Comparison of ENCODE assay signal across 23 cellular contexts in genomic region chr2:128368437-128369125, GRCh38. TPM values are rescaled to one million over a fixed set of nuclear protein-coding genes. Genes with fewer than 3 reads are reported as not detected.
A peak's percentile ranks its signal among the peaks of the same experiment; 100 is the strongest.
DNase-seq lines count a peak whose midpoint lies in the region; ATAC-seq and TF ChIP-seq lines count a peak whose summit lies in the region.
"Had no signal": no experiment of that assay in that cellular context is flagged by ENCODE, and none has a peak within 500 bp of the region (broad histone marks: within the 10 kb centered on the region; RNA-seq: fewer than 3 reads in every experiment).

No MANE protein-coding gene starts in this region.

- no peak overlapping the region for H2AFZ ChIP-seq in MM.1S (ENCODE audit: low read length)

- peaks cover 69% of the 10 kb centered on the region for H3K27me3 Mint-ChIP-seq in neural crest cell (ENCODE audit: low read depth)
- H3K27me3 Mint-ChIP-seq: activated B cell treated with CpG ODN at 0.5 μM for 24 hours had no signal

- H3K9me3 Mint-ChIP-seq in neural crest cell = no peaks in the 10 kb centered on the region
- H3K9me3 Mint-ChIP-seq: activated B cell treated with CpG ODN at 0.5 μM for 24 hours; activated CD8-positive, alpha-beta T cell treated with anti-CD3 and anti-CD28 coated beads for 36 hours; stimulated activated naive CD8-positive, alpha-beta T cell treated with anti-CD3 and anti-CD28 coated beads, Interleukin-15, amount 100 ng/mL, for 72 hours had no signal

- H3K4me3 ChIP-seq in ectodermal cell (ENCODE audit: insufficient read depth, low read depth, low read length) = no peak overlapping the region
- no peak overlapping the region for H3K4me3 ChIP-seq in upper lobe of right lung
- H3K4me3 ChIP-seq in MM.1S (ENCODE audit: low read length) = no peak overlapping the region
- H3K4me3 ChIP-seq: BLaER1 treated with 17β-estradiol and CSF1 and Interleukin-3, amounts not matched to agents 10 nM and 100 nM; dorsolateral prefrontal cortex; gastroesophageal sphincter; Peyer's patch; SK-N-MC had no signal

- H3F3A ChIP-seq in MM.1S (ENCODE audit: insufficient read depth, low read length) = peaks cover 24% of the 10 kb centered on the region

- H3K4me3 Mint-ChIP-seq in neural crest cell = peak overlapping the region; percentile 65
- H3K4me3 Mint-ChIP-seq: activated B cell treated with CpG ODN at 0.5 μM for 24 hours; activated CD8-positive, alpha-beta T cell treated with anti-CD3 and anti-CD28 coated beads for 36 hours; stimulated activated naive CD8-positive, alpha-beta T cell treated with anti-CD3 and anti-CD28 coated beads, Interleukin-15, amount 100 ng/mL, for 72 hours had no signal

- H3K4me2 ChIP-seq in MM.1S (ENCODE audit: low read depth, low read length) = no peak overlapping the region
- H3K4me2 ChIP-seq: BLaER1 treated with 17β-estradiol and CSF1 and Interleukin-3, amounts not matched to agents 10 nM and 100 nM had no signal

- peaks cover 43% of the 10 kb centered on the region for H3K4me1 ChIP-seq in ectodermal cell (ENCODE audit: control insufficient read depth, insufficient read depth, low read length)
- H3K4me1 ChIP-seq in upper lobe of right lung = peaks cover 16% of the 10 kb centered on the region
- peaks cover 30% of the 10 kb centered on the region for H3K4me1 ChIP-seq in MM.1S (ENCODE audit: low read length)

- no peaks in the 10 kb centered on the region for H4K20me1 ChIP-seq in MM.1S (ENCODE audit: insufficient read depth, low read length)
- H4K20me1 ChIP-seq: BLaER1 treated with 17β-estradiol and CSF1 and Interleukin-3, amounts not matched to agents 10 nM and 100 nM had no signal

- ATAC-seq in upper lobe of right lung (no peak), GM18861 (IDR thresholded peaks at IDR 0.05; ENCODE audit: unreplicated experiment) (no peak)
- ATAC-seq: activated CD8-positive, alpha-beta T cell treated with anti-CD3 and anti-CD28 coated beads for 36 hours; left colon; stimulated activated naive CD8-positive, alpha-beta T cell treated with anti-CD3 and anti-CD28 coated beads, Interleukin-15, amount 100 ng/mL, for 72 hours had no signal

- H3K9ac ChIP-seq in MM.1S (ENCODE audit: low read length) = no peak overlapping the region
- H3K9ac ChIP-seq: BLaER1 treated with 17β-estradiol and CSF1 and Interleukin-3, amounts not matched to agents 10 nM and 100 nM had no signal

- H3K27ac ChIP-seq in ectodermal cell (ENCODE audit: insufficient read depth, low read depth, low read length, poor library complexity, severe bottlenecking) (peak overlapping the region; percentile 61), upper lobe of right lung (no peak overlapping the region), MM.1S (ENCODE audit: low read length) (no peak overlapping the region)
- H3K27ac ChIP-seq: BLaER1 treated with 17β-estradiol and CSF1 and Interleukin-3, amounts not matched to agents 10 nM and 100 nM; Peyer's patch; SK-N-MC had no signal

- H3K9me3 ChIP-seq in ectodermal cell (ENCODE audit: control insufficient read depth, low read length) (no peaks in the 10 kb centered on the region), upper lobe of right lung (no peaks in the 10 kb centered on the region), MM.1S (replicated peaks; ENCODE audit: insufficient read depth, low read length) (no peaks in the 10 kb centered on the region)
- H3K9me3 ChIP-seq: BLaER1 treated with 17β-estradiol and CSF1 and Interleukin-3, amounts not matched to agents 10 nM and 100 nM; gastroesophageal sphincter; Peyer's patch had no signal

- H3K27me3 ChIP-seq in ectodermal cell (ENCODE audit: control insufficient read depth, insufficient read depth, low read length, poor library complexity, severe bottlenecking) (peaks cover 15% of the 10 kb centered on the region), upper lobe of right lung (no peaks in the 10 kb centered on the region), MM.1S (replicated peaks; ENCODE audit: insufficient read depth, low read length) (no peaks in the 10 kb centered on the region)
- H3K27me3 ChIP-seq: dorsolateral prefrontal cortex, gastroesophageal sphincter, Peyer's patch had no signal

- H3K9me2 ChIP-seq in MM.1S (replicated peaks; ENCODE audit: insufficient read depth, low read length) = no peaks in the 10 kb centered on the region

- H3K4me1 Mint-ChIP-seq in neural crest cell = peaks cover 31% of the 10 kb centered on the region
- H3K4me1 Mint-ChIP-seq: activated B cell treated with CpG ODN at 0.5 μM for 24 hours had no signal

- H3K27ac Mint-ChIP-seq in neural crest cell (ENCODE audit: unreplicated experiment) = no peak overlapping the region
- H3K27ac Mint-ChIP-seq: activated B cell treated with CpG ODN at 0.5 μM for 24 hours; activated CD8-positive, alpha-beta T cell treated with anti-CD3 and anti-CD28 coated beads for 36 hours; stimulated activated naive CD8-positive, alpha-beta T cell treated with anti-CD3 and anti-CD28 coated beads, Interleukin-15, amount 100 ng/mL, for 72 hours had no signal

- H3K36me3 Mint-ChIP-seq in neural crest cell (ENCODE audit: low read depth) = no peaks in the 10 kb centered on the region

- H3K79me2 ChIP-seq in MM.1S (ENCODE audit: low read length) = no peaks in the 10 kb centered on the region

- H3K36me3 ChIP-seq in ectodermal cell (ENCODE audit: control insufficient read depth, insufficient read depth, low read length) (no peaks in the 10 kb centered on the region), upper lobe of right lung (no peaks in the 10 kb centered on the region), MM.1S (replicated peaks; ENCODE audit: insufficient read depth, low read length) (no peaks in the 10 kb centered on the region)
- H3K36me3 ChIP-seq: BLaER1 treated with 17β-estradiol and CSF1 and Interleukin-3, amounts not matched to agents 10 nM and 100 nM; gastroesophageal sphincter; Peyer's patch had no signal

- no peak for TF ChIP-seq CTCF in neural crest cell (conservative IDR thresholded peaks at IDR 0.05)
- TF ChIP-seq CTCF in upper lobe of right lung (IDR thresholded peaks at IDR 0.05) = no peak
- no peak for TF ChIP-seq CTCF in MM.1S (IDR thresholded peaks at IDR 0.05; ENCODE audit: low read length)

- peak; percentile 59 for DNase-seq in activated effector memory CD4-positive, alpha-beta T cell treated with anti-CD3 and anti-CD28 coated beads, Interleukin-2, amount 50 U/mL, for 16 hours
- DNase-seq in activated effector memory CD4-positive, alpha-beta T cell treated with Interleukin-2 at 50 U/mL for 16 hours = no peak
- no peak for DNase-seq in neural crest cell (ENCODE audit: low read depth, low spot score)
- DNase-seq in upper lobe of right lung = peak; percentile 51
- DNase-seq in MM.1S = no peak
- no peak for DNase-seq in activated CD4-positive, alpha-beta T cell treated with anti-CD3 and anti-CD28 coated beads, Interleukin-2, amount 50 U/mL, for 4 hours
- DNase-seq: activated B cell treated with CpG ODN at 0.5 μM for 24 hours; activated CD8-positive, alpha-beta T cell treated with anti-CD3 and anti-CD28 coated beads for 36 hours; activated T-cell treated with anti-CD3 and anti-CD28 coated beads, Interleukin-2, amount 50 U/mL, for 48 hours; Kasumi-1; NCI-H1092 treated with DMSO at 0.1 percent for 48 hours; NCI-H748 treated with DMSO at 0.1 percent for 48 hours; occipital lobe; stimulated activated CD4-positive, alpha-beta T cell treated with anti-CD3 and anti-CD28 coated beads, Interleukin-2, amount 100 ng/mL, for 24 hours; stimulated activated naive CD8-positive, alpha-beta T cell treated with anti-CD3 and anti-CD28 coated beads, Interleukin-15, amount 100 ng/mL, for 72 hours had no signal

- intact Hi-C loops in upper lobe of right lung (cut with DNase I) = no loop called here

- 91% methylated on average over 21 of the region's 21 CpGs for WGBS in ectodermal cell, 2 experiments

RNA-seq across cellular contexts. Expression of gene HS6ST1, which starts 49.9 kb away (rescaled TPM):
- polyA plus RNA-seq in ectodermal cell (2013, experiment 1 of 4) = 43.1 TPM
- 51.7 TPM for polyA plus RNA-seq in ectodermal cell (2013, experiment 2 of 4)
- 37.5 TPM for polyA plus RNA-seq in ectodermal cell (2013, experiment 3 of 4)
- 42.6 TPM for polyA plus RNA-seq in ectodermal cell (2013, experiment 4 of 4)
- total RNA-seq in neural crest cell (39.8 and 40.3 TPM in 2 replicates), upper lobe of right lung (33.2 TPM)

Comparison
In these comparisons a context has a peak if more than half of its experiments do, and no peak if none do; other contexts are left out.
1. DNase-seq: peak in activated effector memory CD4-positive, alpha-beta T cell treated with anti-CD3 and anti-CD28 coated beads, Interleukin-2, amount 50 U/mL, for 16 hours (single experiment) and upper lobe of right lung (single experiment); none in activated effector memory CD4-positive, alpha-beta T cell treated with Interleukin-2 at 50 U/mL for 16 hours (single experiment), neural crest cell (single experiment), MM.1S (single experiment) and activated CD4-positive, alpha-beta T cell treated with anti-CD3 and anti-CD28 coated beads, Interleukin-2, amount 50 U/mL, for 4 hours (0 of 2).